Comparison of ENCODE assay signal across 28 cellular contexts in the genomic region with DNA sequence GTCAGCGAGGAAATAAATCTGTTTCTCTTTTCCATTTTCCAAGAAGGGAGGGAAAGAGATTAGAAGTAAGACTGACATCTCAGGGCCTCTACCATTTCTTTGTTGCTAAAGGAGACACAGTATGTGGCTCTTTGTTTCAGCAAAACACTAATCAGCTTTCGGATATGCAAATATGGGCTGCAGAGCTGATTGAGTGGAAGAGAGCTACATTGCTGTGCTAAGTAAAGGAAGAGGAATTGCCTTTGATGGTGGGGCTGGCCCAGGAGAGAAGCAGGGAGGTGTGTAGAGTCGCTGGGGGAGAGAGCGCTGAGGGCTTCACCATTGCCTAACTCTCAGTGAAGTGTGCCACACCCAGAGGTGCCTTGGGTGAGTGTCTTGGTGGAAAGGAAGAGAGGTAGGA.
"Had no signal": no experiment of that assay in that cellular context is flagged by ENCODE, and none has a peak within 500 bp of the region (broad histone marks: within the 10 kb centered on the region; RNA-seq: fewer than 3 reads in every experiment).

No MANE protein-coding gene starts in this region.

- H3K27me3 ChIP-seq: adrenal gland, breast epithelium had no signal

- DNase-seq: activated CD4-positive, alpha-beta T cell treated with anti-CD3 and anti-CD28 coated beads for 36 hours; activated CD8-positive, alpha-beta memory T cell treated with anti-CD3 and anti-CD28 coated beads, Interleukin-2, amount 50 U/mL, for 48 hours; activated CD8-positive, alpha-beta T cell treated with anti-CD3 and anti-CD28 coated beads, Interleukin-2, amount 10 ng/mL, durations not matched to agents 7 days and 5 days; activated gamma-delta T cell; activated naive CD4-positive, alpha-beta T cell treated with anti-CD3 and anti-CD28 coated beads, Interleukin-2, amount 10 ng/mL, durations not matched to agents 7 days and 5 days; activated naive CD8-positive, alpha-beta T cell treated with anti-CD3 and anti-CD28 coated beads for 36 hours; activated T-cell treated with anti-CD3 and anti-CD28 coated beads, Interleukin-2, amount 50 U/mL, for 1 hour; adrenal gland; anterior cingulate cortex; caudate nucleus; NCI-H1092; NCI-H1417; NCI-H1930; NCI-H2171; NCI-H2227 treated with DMSO at 0.1 percent for 48 hours; NCI-H446 treated with DMSO at 0.1 percent for 48 hours; NCI-H524 treated with DMSO at 0.1 percent for 48 hours; RPMI8226; T-cell; T-helper 2 cell; T1000 had no signal

- H3K4me2 ChIP-seq: KMS-11 had no signal

- H3K36me3 ChIP-seq: adrenal gland, breast epithelium had no signal

- H3K9me3 Mint-ChIP-seq: activated naive CD4-positive, alpha-beta T cell treated with anti-CD3 and anti-CD28 coated beads, Interleukin-2, amount 10 ng/mL, durations not matched to agents 7 days and 5 days; activated naive CD8-positive, alpha-beta T cell treated with anti-CD3 and anti-CD28 coated beads for 36 hours; activated T-helper 1 cell treated with anti-CD3 and anti-CD28 coated beads, Interleukin-12 subunit alpha, Interleukin-12 subunit beta, Interleukin-2, Interleukin-4 antibody, amounts not matched to agents 30 ng/mL and 10 ng/mL and 1 ng/mL, durations not matched to agents 14 hours and 24 hours and 36 hours; T-cell had no signal

- H3K4me3 Mint-ChIP-seq: activated CD4-positive, alpha-beta T cell treated with anti-CD3 and anti-CD28 coated beads for 36 hours; activated CD8-positive, alpha-beta T cell treated with anti-CD3 and anti-CD28 coated beads, Interleukin-2, amount 10 ng/mL, durations not matched to agents 7 days and 5 days; activated naive CD4-positive, alpha-beta T cell treated with anti-CD3 and anti-CD28 coated beads, Interleukin-2, amount 10 ng/mL, durations not matched to agents 7 days and 5 days; activated naive CD8-positive, alpha-beta T cell treated with anti-CD3 and anti-CD28 coated beads for 36 hours; activated T-helper 1 cell treated with anti-CD3 and anti-CD28 coated beads, Interleukin-12 subunit alpha, Interleukin-12 subunit beta, Interleukin-2, Interleukin-4 antibody, amounts not matched to agents 30 ng/mL and 10 ng/mL and 1 ng/mL, durations not matched to agents 14 hours and 24 hours and 36 hours; T-cell had no signal

- H3K27ac ChIP-seq: adrenal gland, breast epithelium, KMS-11, SK-N-MC, VCaP had no signal

- H3K9me3 ChIP-seq: adrenal gland, breast epithelium had no signal

- H3K4me1 ChIP-seq: adrenal gland, breast epithelium had no signal

- H3K27ac Mint-ChIP-seq: activated CD4-positive, alpha-beta T cell treated with anti-CD3 and anti-CD28 coated beads for 36 hours; activated CD8-positive, alpha-beta T cell treated with anti-CD3 and anti-CD28 coated beads, Interleukin-2, amount 10 ng/mL, durations not matched to agents 7 days and 5 days; activated naive CD4-positive, alpha-beta T cell treated with anti-CD3 and anti-CD28 coated beads, Interleukin-2, amount 10 ng/mL, durations not matched to agents 7 days and 5 days; activated naive CD8-positive, alpha-beta T cell treated with anti-CD3 and anti-CD28 coated beads for 36 hours; activated T-helper 1 cell treated with anti-CD3 and anti-CD28 coated beads, Interleukin-12 subunit alpha, Interleukin-12 subunit beta, Interleukin-2, Interleukin-4 antibody, amounts not matched to agents 30 ng/mL and 10 ng/mL and 1 ng/mL, durations not matched to agents 14 hours and 24 hours and 36 hours; T-cell had no signal

- FAIRE-seq: TTC549 had no signal

- ATAC-seq: activated CD4-positive, alpha-beta T cell treated with anti-CD3 and anti-CD28 coated beads for 36 hours; activated CD8-positive, alpha-beta T cell treated with anti-CD3 and anti-CD28 coated beads, Interleukin-2, amount 10 ng/mL, durations not matched to agents 7 days and 5 days; Right ventricle myocardium inferior; T-cell had no signal

- H3K4me1 Mint-ChIP-seq: activated naive CD4-positive, alpha-beta T cell treated with anti-CD3 and anti-CD28 coated beads, Interleukin-2, amount 10 ng/mL, durations not matched to agents 7 days and 5 days; activated naive CD8-positive, alpha-beta T cell treated with anti-CD3 and anti-CD28 coated beads for 36 hours had no signal

- H3K9ac ChIP-seq: KMS-11 had no signal

- H3K36me3 Mint-ChIP-seq: activated naive CD4-positive, alpha-beta T cell treated with anti-CD3 and anti-CD28 coated beads, Interleukin-2, amount 10 ng/mL, durations not matched to agents 7 days and 5 days; activated naive CD8-positive, alpha-beta T cell treated with anti-CD3 and anti-CD28 coated beads for 36 hours; T-cell had no signal

- H3K27me3 Mint-ChIP-seq: activated CD4-positive, alpha-beta T cell treated with anti-CD3 and anti-CD28 coated beads for 36 hours; activated naive CD4-positive, alpha-beta T cell treated with anti-CD3 and anti-CD28 coated beads, Interleukin-2, amount 10 ng/mL, durations not matched to agents 7 days and 5 days; activated naive CD8-positive, alpha-beta T cell treated with anti-CD3 and anti-CD28 coated beads for 36 hours; T-cell had no signal

- H3K4me3 ChIP-seq: adrenal gland, breast epithelium, SK-N-MC had no signal
